In the genomic region with DNA sequence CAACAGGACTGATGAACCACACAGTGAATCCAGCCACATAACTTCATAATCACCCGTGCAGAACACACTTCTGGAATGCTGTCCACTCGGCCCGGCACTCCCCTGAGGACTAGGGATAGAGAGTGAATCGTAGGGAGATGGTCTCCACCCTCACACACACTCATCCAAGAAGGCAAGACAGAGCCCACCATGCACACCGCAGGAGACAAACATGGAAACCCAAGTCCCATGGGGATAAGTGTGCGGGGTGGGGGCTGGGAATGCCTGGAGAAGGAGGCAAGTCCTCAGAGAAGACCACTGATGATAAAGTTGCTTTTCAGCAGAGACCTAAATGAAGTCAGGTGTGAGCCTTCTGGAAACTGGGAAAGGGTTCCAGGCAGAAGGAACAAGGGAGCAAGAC, we compare ENCODE assay signal across 3 cellular contexts.
"Had no signal": no experiment of that assay in that cellular context is flagged by ENCODE, and none has a peak within 500 bp of the region (broad histone marks: within the 10 kb centered on the region; RNA-seq: fewer than 3 reads in every experiment).

No MANE protein-coding gene starts in this region.

- H3K4me3 ChIP-seq: GM12878 had no signal

- DNase-seq: GDM1, GF-D8 had no signal

- ATAC-seq: GM12878 had no signal
